In genomic region chr13:24709186-24709913, GRCh38 we compare ENCODE assay signal across 10 cellular contexts. TPM values are rescaled to one million over a fixed set of nuclear protein-coding genes. Genes with fewer than 3 reads are reported as not detected.
A peak's percentile ranks its signal among the peaks of the same experiment; 100 is the strongest.
DNase-seq lines count a peak whose midpoint lies in the region; ATAC-seq and TF ChIP-seq lines count a peak whose summit lies in the region.
"Had no signal": no experiment of that assay in that cellular context is flagged by ENCODE, and none has a peak within 500 bp of the region (broad histone marks: within the 10 kb centered on the region; RNA-seq: fewer than 3 reads in every experiment).

No MANE protein-coding gene starts in this region.

- no peak for TF ChIP-seq CTCF in left lung (IDR thresholded peaks at IDR 0.05)

- H3K27me3 Mint-ChIP-seq in CD4-positive, CD25-positive, alpha-beta regulatory T cell = no peaks in the 10 kb centered on the region
- H3K27me3 Mint-ChIP-seq in activated naive CD8-positive, alpha-beta T cell treated with anti-CD3 and anti-CD28 coated beads, Interleukin-2, amount 50 U/mL, for 24 hours = peaks cover 2% of the 10 kb centered on the region
- H3K27me3 Mint-ChIP-seq in stimulated activated naive CD8-positive, alpha-beta T cell treated with anti-CD3 and anti-CD28 coated beads, Interleukin-15, amount 100 ng/mL, for 72 hours = no peaks in the 10 kb centered on the region

- H3K9me3 ChIP-seq in CD4-positive, CD25-positive, alpha-beta regulatory T cell (ENCODE audit: control insufficient read depth in 2 of 2, low read length in 2 of 2) = no peaks in the 10 kb centered on the region
- H3K9me3 ChIP-seq in left lung = no peaks in the 10 kb centered on the region

- H3K36me3 Mint-ChIP-seq in CD4-positive, CD25-positive, alpha-beta regulatory T cell = no peaks in the 10 kb centered on the region
- no peaks in the 10 kb centered on the region for H3K36me3 Mint-ChIP-seq in activated naive CD8-positive, alpha-beta T cell treated with anti-CD3 and anti-CD28 coated beads, Interleukin-2, amount 50 U/mL, for 24 hours (ENCODE audit: low read depth)

- peak overlapping the region; percentile 66 for H3K27ac ChIP-seq in CD4-positive, CD25-positive, alpha-beta regulatory T cell (ENCODE audit: insufficient read depth, low read length, poor library complexity, severe bottlenecking)
- no peak overlapping the region for H3K27ac ChIP-seq in left lung
- H3K27ac ChIP-seq: SK-N-MC had no signal

- H3K4me3 ChIP-seq in CD4-positive, CD25-positive, alpha-beta regulatory T cell (ENCODE audit: low read depth, low read length) = peak overlapping the region; percentile 51
- no peak overlapping the region for H3K4me3 ChIP-seq in left lung
- H3K4me3 ChIP-seq: SK-N-MC had no signal

- H3K36me3 ChIP-seq in CD4-positive, CD25-positive, alpha-beta regulatory T cell (ENCODE audit: control insufficient read depth, insufficient read depth, low read length) = no peaks in the 10 kb centered on the region
- H3K36me3 ChIP-seq in left lung = no peaks in the 10 kb centered on the region

- peaks cover 0 to 1% (median 0%) of the 10 kb centered on the region in 7 donors for H3K9me3 Mint-ChIP-seq in CD4-positive, CD25-positive, alpha-beta regulatory T cell
- H3K9me3 Mint-ChIP-seq in activated naive CD8-positive, alpha-beta T cell treated with anti-CD3 and anti-CD28 coated beads, Interleukin-2, amount 50 U/mL, for 24 hours = no peaks in the 10 kb centered on the region
- no peaks in the 10 kb centered on the region for H3K9me3 Mint-ChIP-seq in stimulated activated naive CD8-positive, alpha-beta T cell treated with anti-CD3 and anti-CD28 coated beads, Interleukin-15, amount 100 ng/mL, for 72 hours

- H3K4me1 Mint-ChIP-seq in CD4-positive, CD25-positive, alpha-beta regulatory T cell = peaks cover 4 to 18% (median 11%) of the 10 kb centered on the region in 4 donors
- peaks cover 18% of the 10 kb centered on the region for H3K4me1 Mint-ChIP-seq in activated naive CD8-positive, alpha-beta T cell treated with anti-CD3 and anti-CD28 coated beads, Interleukin-2, amount 50 U/mL, for 24 hours
- peaks cover 26% of the 10 kb centered on the region for H3K4me1 Mint-ChIP-seq in stimulated activated naive CD8-positive, alpha-beta T cell treated with anti-CD3 and anti-CD28 coated beads, Interleukin-15, amount 100 ng/mL, for 72 hours

- H3K27ac Mint-ChIP-seq in CD4-positive, CD25-positive, alpha-beta regulatory T cell = peak overlapping the region; percentile 64 to 97 (median 83)
- peak overlapping the region; percentile 54 for H3K27ac Mint-ChIP-seq in activated naive CD8-positive, alpha-beta T cell treated with anti-CD3 and anti-CD28 coated beads, Interleukin-2, amount 50 U/mL, for 24 hours
- peak overlapping the region in 1 of 2 donors; percentile 80 for H3K27ac Mint-ChIP-seq in stimulated activated naive CD8-positive, alpha-beta T cell treated with anti-CD3 and anti-CD28 coated beads, Interleukin-15, amount 100 ng/mL, for 72 hours

- H3K4me3 Mint-ChIP-seq in CD4-positive, CD25-positive, alpha-beta regulatory T cell = peak overlapping the region; percentile 10 to 87 (median 74)
- H3K4me3 Mint-ChIP-seq in activated naive CD8-positive, alpha-beta T cell treated with anti-CD3 and anti-CD28 coated beads, Interleukin-2, amount 50 U/mL, for 24 hours = peak overlapping the region; percentile 46
- H3K4me3 Mint-ChIP-seq in stimulated activated naive CD8-positive, alpha-beta T cell treated with anti-CD3 and anti-CD28 coated beads, Interleukin-15, amount 100 ng/mL, for 72 hours = peak overlapping the region in 1 of 2 donors; percentile 79

- H3K4me1 ChIP-seq in CD4-positive, CD25-positive, alpha-beta regulatory T cell (ENCODE audit: control insufficient read depth, insufficient read depth, low read length, poor library complexity, severe bottlenecking) = peaks cover 14% of the 10 kb centered on the region
- no peaks in the 10 kb centered on the region for H3K4me1 ChIP-seq in left lung

- no peaks in the 10 kb centered on the region for H3K27me3 ChIP-seq in CD4-positive, CD25-positive, alpha-beta regulatory T cell (ENCODE audit: control insufficient read depth, insufficient read depth, low read length)
- no peaks in the 10 kb centered on the region for H3K27me3 ChIP-seq in left lung

- ATAC-seq in CD4-positive, CD25-positive, alpha-beta regulatory T cell (ENCODE audit: low read depth in 2 of 2) = peak; percentile 96 to 97
- ATAC-seq in GM21737 (IDR thresholded peaks at IDR 0.05; ENCODE audit: unreplicated experiment) (peak; percentile 78), left lung (no peak)
- ATAC-seq in activated naive CD8-positive, alpha-beta T cell treated with anti-CD3 and anti-CD28 coated beads, Interleukin-2, amount 50 U/mL, for 24 hours = peak; percentile 94
- ATAC-seq in stimulated activated naive CD8-positive, alpha-beta T cell treated with anti-CD3 and anti-CD28 coated beads, Interleukin-15, amount 100 ng/mL, for 72 hours = peak; percentile 98

- DNase-seq in CD4-positive, CD25-positive, alpha-beta regulatory T cell = peak; percentile 32 to 84 (median 75)
- DNase-seq in T-helper 1 cell = peak; percentile 23 to 89 (median 43)
- DNase-seq in activated naive CD8-positive, alpha-beta T cell treated with anti-CD3 and anti-CD28 coated beads, Interleukin-2, amount 50 U/mL, for 24 hours = peak; percentile 64
- DNase-seq in stimulated activated naive CD8-positive, alpha-beta T cell treated with anti-CD3 and anti-CD28 coated beads, Interleukin-15, amount 100 ng/mL, for 72 hours = peak; percentile 48 to 88
- DNase-seq in left lung = no peak
- DNase-seq in inferior parietal cortex (ENCODE audit: extremely low spot score) = no peak
- DNase-seq in amygdala (lab: John Stamatoyannopoulos, UW) = no peak

- intact Hi-C loops in left lung (cut with DNase I) = no loop called here

RNA-seq across cellular contexts. Expression of gene ATP12A, which starts 29.1 kb away (rescaled TPM):
- 0.17 TPM for total RNA-seq in CD4-positive, CD25-positive, alpha-beta regulatory T cell
- under 1 TPM in 2 of 4 donors, not detected in 2; 0.14 to 0.18 TPM for polyA plus RNA-seq in CD4-positive, CD25-positive, alpha-beta regulatory T cell
- 1 to 10 TPM in 1 of 2 donors, not detected in 1; 2.0 TPM for total RNA-seq in left lung

RNA-seq across cellular contexts. Expression of gene RNF17, which starts 54.6 kb away (rescaled TPM):
- not detected for total RNA-seq in CD4-positive, CD25-positive, alpha-beta regulatory T cell
- under 1 TPM in 3 of 4 donors, not detected in 1; 0.14 to 0.44 (median 0.28) TPM for polyA plus RNA-seq in CD4-positive, CD25-positive, alpha-beta regulatory T cell
- not detected for total RNA-seq in left lung
- polyA plus RNA-seq: keratinocyte had no signal

Comparison
In these comparisons a context has a peak if more than half of its experiments do, and no peak if none do; other contexts are left out.
1. DNase-seq: peak in CD4-positive, CD25-positive, alpha-beta regulatory T cell (3 of 3), T-helper 1 cell (5 of 5), activated naive CD8-positive, alpha-beta T cell treated with anti-CD3 and anti-CD28 coated beads, Interleukin-2, amount 50 U/mL, for 24 hours (single experiment) and stimulated activated naive CD8-positive, alpha-beta T cell treated with anti-CD3 and anti-CD28 coated beads, Interleukin-15, amount 100 ng/mL, for 72 hours (2 of 2); none in left lung (0 of 2), inferior parietal cortex (single experiment) and amygdala (0 of 56).